ENCODE assay signal across 21 cellular contexts in the genomic region with DNA sequence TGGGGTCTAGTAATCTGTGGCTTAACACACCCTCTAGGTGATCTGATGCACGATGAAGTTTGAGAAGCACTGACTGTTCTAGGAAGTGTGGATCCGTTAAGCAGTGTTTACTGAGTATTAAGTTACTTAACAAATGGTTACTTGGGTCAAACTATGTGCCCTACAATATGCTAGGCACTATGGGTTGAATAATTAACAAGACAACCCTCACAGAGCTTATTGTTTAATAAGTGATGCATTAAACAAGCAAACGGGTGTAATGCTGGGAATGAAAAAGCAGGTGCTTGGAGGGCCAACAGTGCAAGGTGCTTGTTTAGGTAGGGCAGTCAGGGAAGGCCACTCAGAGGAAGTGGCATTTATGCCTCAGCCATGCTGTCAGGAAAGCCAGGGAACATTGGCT.
"Had no signal": no experiment of that assay in that cellular context is flagged by ENCODE, and none has a peak within 500 bp of the region (broad histone marks: within the 10 kb centered on the region; RNA-seq: fewer than 3 reads in every experiment).

No MANE protein-coding gene starts in this region.

- H3K9me3 Mint-ChIP-seq: nephron had no signal

- DNase-seq: activated CD4-positive, alpha-beta T cell treated with anti-CD3 and anti-CD28 coated beads, Interleukin-2, amount 50 U/mL, for 48 hours; activated CD4-positive, CD25-positive, alpha-beta regulatory T cell treated with anti-CD3 and anti-CD28 coated beads, Interleukin-2, amount 50 U/mL, for 72 hours; activated gamma-delta T cell; activated T-cell treated with anti-CD3 and anti-CD28 coated beads, Interleukin-2, amount 50 U/mL, for 48 hours; amniotic stem cell; central memory CD4-positive, alpha-beta T cell; colonic mucosa; hypothalamus; mesendoderm; nucleus accumbens; right cardiac atrium; stimulated activated naive CD8-positive, alpha-beta T cell treated with anti-CD3 and anti-CD28 coated beads, Interleukin-15, Interleukin-2, amounts not matched to agents 100 U/mL and 50 U/mL, for 24 hours; T1000; transverse colon had no signal

- H3K27me3 ChIP-seq: colonic mucosa, transverse colon, vagina had no signal

- H3K27ac ChIP-seq: colonic mucosa, esophagus muscularis mucosa, transverse colon, vagina had no signal

- H3K4me2 ChIP-seq: smooth muscle cell had no signal

- ATAC-seq: right cardiac atrium; stimulated activated naive CD8-positive, alpha-beta T cell treated with anti-CD3 and anti-CD28 coated beads, Interleukin-15, Interleukin-2, amounts not matched to agents 100 U/mL and 50 U/mL, for 24 hours had no signal

- H3K4me1 ChIP-seq: colonic mucosa, esophagus muscularis mucosa, transverse colon, vagina had no signal

- H3K4me1 Mint-ChIP-seq: brain had no signal

- H3K36me3 Mint-ChIP-seq: activated naive CD8-positive, alpha-beta T cell; brain had no signal

- FAIRE-seq: endometrium had no signal

- H3K9me3 ChIP-seq: colonic mucosa, esophagus muscularis mucosa, transverse colon, vagina had no signal

- H3K36me3 ChIP-seq: colonic mucosa, esophagus muscularis mucosa, transverse colon, vagina had no signal

- H3K4me3 Mint-ChIP-seq: activated naive CD8-positive, alpha-beta T cell; brain; nephron had no signal

- H3K27ac Mint-ChIP-seq: activated naive CD8-positive, alpha-beta T cell had no signal

- H3K4me3 ChIP-seq: colonic mucosa, esophagus muscularis mucosa, smooth muscle cell, transverse colon, vagina had no signal
